Comparison of ENCODE assay signal across 3 cellular contexts in the genomic region with DNA sequence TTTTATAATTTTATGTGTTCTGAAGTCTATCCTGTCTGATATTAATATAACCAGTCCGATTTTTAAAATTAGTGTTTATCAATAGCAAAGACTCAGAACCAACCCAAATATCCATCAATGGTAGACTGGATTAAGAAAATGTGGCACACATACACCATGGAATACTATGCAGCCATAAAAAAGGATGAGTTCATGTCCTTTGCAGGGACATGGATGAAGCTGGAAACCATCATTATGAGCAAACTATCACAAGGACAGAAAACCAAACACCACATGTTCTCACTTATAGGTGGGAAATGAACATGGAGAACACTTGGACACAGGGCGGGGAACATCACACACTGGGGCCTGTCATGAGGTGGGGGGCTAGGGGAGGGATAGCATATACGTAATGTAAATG. TPM values are rescaled to one million over a fixed set of nuclear protein-coding genes. Genes with fewer than 3 reads are reported as not detected.
"Had no signal": no experiment of that assay in that cellular context is flagged by ENCODE, and none has a peak within 500 bp of the region (broad histone marks: within the 10 kb centered on the region; RNA-seq: fewer than 3 reads in every experiment).

No MANE protein-coding gene starts in this region.

RNA-seq across cellular contexts. Expression of gene ADGRD1, which starts 16.2 kb away (rescaled TPM):
- total RNA-seq: activated naive CD4-positive, alpha-beta T cell treated with anti-CD3 and anti-CD28 coated beads for 36 hours; activated naive CD8-positive, alpha-beta T cell treated with anti-CD3 and anti-CD28 coated beads, Interleukin-2, amount 10 ng/mL, durations not matched to agents 7 days and 5 days; bronchial epithelial cell had no signal
